Comparison of ENCODE assay signal across 8 cellular contexts in the genomic region with DNA sequence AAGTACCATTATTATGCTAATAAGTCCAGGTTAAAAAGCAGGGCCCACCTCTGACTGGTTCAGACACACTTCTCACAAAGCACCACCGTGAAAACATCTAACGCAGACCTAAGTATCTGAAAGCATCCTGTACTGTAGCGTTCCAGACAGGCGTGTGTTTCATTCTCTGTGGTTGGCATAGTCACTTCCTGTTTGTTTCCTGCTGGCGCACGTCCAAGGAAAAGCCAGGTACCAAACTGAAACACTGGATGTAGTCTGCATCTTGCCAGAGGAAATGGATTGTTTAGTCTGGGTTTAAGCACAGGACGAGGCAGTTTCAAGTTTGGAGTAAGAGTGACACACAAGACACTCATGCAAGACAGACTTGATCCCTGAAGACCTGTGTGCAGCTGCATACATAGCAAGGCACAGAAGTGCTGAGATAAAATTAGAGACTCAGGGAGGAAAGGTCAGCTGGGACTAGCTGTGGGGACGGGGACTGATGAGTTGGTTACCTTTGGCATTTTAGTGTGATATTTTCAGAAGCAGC. TPM values are rescaled to one million over a fixed set of nuclear protein-coding genes. Genes with fewer than 3 reads are reported as not detected.
DNase-seq lines count a peak whose midpoint lies in the region; ATAC-seq lines count a peak whose summit lies in the region.

No MANE protein-coding gene starts in this region.

- H3K36me3 Mint-ChIP-seq in T-cell = peaks cover 36% of the 10 kb centered on the region
- H3K36me3 Mint-ChIP-seq in activated naive CD8-positive, alpha-beta T cell treated with anti-CD3 and anti-CD28 coated beads, Interleukin-2, amount 10 ng/mL, durations not matched to agents 7 days and 5 days = peaks cover 28% of the 10 kb centered on the region

- ATAC-seq in T-cell (replicated peaks in 1 of 4) = peak; percentile 96 to 98 (median 96)
- ATAC-seq in activated naive CD8-positive, alpha-beta T cell treated with anti-CD3 and anti-CD28 coated beads, Interleukin-2, amount 10 ng/mL, durations not matched to agents 7 days and 5 days (ENCODE audit: low read depth) = peak; percentile 87

- peak overlapping the region; percentile 48 to 74 (median 57) for H3K4me3 Mint-ChIP-seq in T-cell
- peak overlapping the region; percentile 69 for H3K4me3 Mint-ChIP-seq in activated naive CD8-positive, alpha-beta T cell treated with anti-CD3 and anti-CD28 coated beads, Interleukin-2, amount 10 ng/mL, durations not matched to agents 7 days and 5 days

- H3K4me1 Mint-ChIP-seq in T-cell = peaks cover 53 to 60% (median 59%) of the 10 kb centered on the region in 3 donors
- peaks cover 25% of the 10 kb centered on the region for H3K4me1 Mint-ChIP-seq in activated naive CD8-positive, alpha-beta T cell treated with anti-CD3 and anti-CD28 coated beads, Interleukin-2, amount 10 ng/mL, durations not matched to agents 7 days and 5 days

- CTCF ChIA-PET in T-cell (lab: Charles Lee) = interaction anchor here (0.5 to 2.4 kb wide), 6 partner anchors 23 to 237 kb away, joined by 3 to 8 read pairs (median 5); partner anchors contain the start of gene BPGM (in 2 of the 2)

- H3K9me3 Mint-ChIP-seq in T-cell = peaks cover 0 to 9% (median 5%) of the 10 kb centered on the region in 3 donors
- H3K9me3 Mint-ChIP-seq in activated naive CD8-positive, alpha-beta T cell treated with anti-CD3 and anti-CD28 coated beads, Interleukin-2, amount 10 ng/mL, durations not matched to agents 7 days and 5 days = peaks cover 9% of the 10 kb centered on the region

- H3K4me3 ChIP-seq in Jurkat, Clone E6-1 (ENCODE audit: low read length) = no peak overlapping the region

- H3K27me3 Mint-ChIP-seq in T-cell = no peaks in the 10 kb centered on the region
- H3K27me3 Mint-ChIP-seq in activated naive CD8-positive, alpha-beta T cell treated with anti-CD3 and anti-CD28 coated beads, Interleukin-2, amount 10 ng/mL, durations not matched to agents 7 days and 5 days = no peaks in the 10 kb centered on the region

- POLR2A ChIA-PET in T-cell (lab: Charles Lee) = interaction anchor here (0.7 to 3.0 kb wide), 7 partner anchors 9 to 41 kb away, joined by 3 to 20 read pairs (median 4); partner anchors contain the start of gene BPGM (in 1 of the 2)
- POLR2A ChIA-PET in activated naive CD8-positive, alpha-beta T cell treated with anti-CD3 and anti-CD28 coated beads, Interleukin-2, amount 10 ng/mL, durations not matched to agents 7 days and 5 days (lab: Charles Lee) = interaction anchor here (1.3 to 2.2 kb wide), 3 partner anchors 13 to 24 kb away, joined by 4 to 10 read pairs (median 4); partner anchors contain the start of gene BPGM

- peak overlapping the region; percentile 99 for H3K27ac Mint-ChIP-seq in T-cell
- H3K27ac Mint-ChIP-seq in activated naive CD8-positive, alpha-beta T cell treated with anti-CD3 and anti-CD28 coated beads, Interleukin-2, amount 10 ng/mL, durations not matched to agents 7 days and 5 days = peak overlapping the region; percentile 76

- DNase-seq in NCI-H1436 (lab: John Stamatoyannopoulos, UW) = peak; percentile 7
- no peak for DNase-seq in NCI-H1436 treated with DMSO at 0.1 percent for 48 hours (lab: John Stamatoyannopoulos, UW)
- DNase-seq in Jurkat, Clone E6-1 (ENCODE audit: low read depth, low spot score) = peak; percentile 86
- peak; percentile 64 to 90 (median 86) for DNase-seq in T-cell
- peak; percentile 41 for DNase-seq in activated naive CD8-positive, alpha-beta T cell treated with anti-CD3 and anti-CD28 coated beads, Interleukin-2, amount 10 ng/mL, durations not matched to agents 7 days and 5 days
- DNase-seq in kidney glomerular epithelial cell (lab: John Stamatoyannopoulos, UW) = peak; percentile 83
- DNase-seq in stimulated activated CD8-positive, alpha-beta memory T cell treated with anti-CD3 and anti-CD28 coated beads, Interleukin-2, amount 100 ng/mL, for 48 hours (ENCODE audit: low read depth in 2 of 2) = peak; percentile 29 to 38
- no peak for DNase-seq in DMS114 treated with DMSO at 0.1 percent for 48 hours (lab: John Stamatoyannopoulos, UW; ENCODE audit: unreplicated experiment)

RNA-seq across cellular contexts. Expression of gene BPGM, which starts 23.3 kb away (rescaled TPM):
- 19.4 TPM for polyA plus RNA-seq in Jurkat, Clone E6-1 (2012; ENCODE audit: insufficient read depth, insufficient read length)
- total RNA-seq in T-cell = 10 to 100 TPM; 16.4 to 20.3 (median 18.3) TPM
- 10 to 100 TPM; 13.1 to 13.2 TPM for total RNA-seq in activated naive CD8-positive, alpha-beta T cell treated with anti-CD3 and anti-CD28 coated beads, Interleukin-2, amount 10 ng/mL, durations not matched to agents 7 days and 5 days

Comparison
In these comparisons a context has a peak if more than half of its experiments do, and no peak if none do; other contexts are left out.
1. DNase-seq: peak in NCI-H1436 (single experiment), Jurkat, Clone E6-1 (single experiment), T-cell (34 of 34), activated naive CD8-positive, alpha-beta T cell treated with anti-CD3 and anti-CD28 coated beads, Interleukin-2, amount 10 ng/mL, durations not matched to agents 7 days and 5 days (single experiment), kidney glomerular epithelial cell (single experiment) and stimulated activated CD8-positive, alpha-beta memory T cell treated with anti-CD3 and anti-CD28 coated beads, Interleukin-2, amount 100 ng/mL, for 48 hours (2 of 2); none in NCI-H1436 treated with DMSO at 0.1 percent for 48 hours (single experiment) and DMS114 treated with DMSO at 0.1 percent for 48 hours (single experiment).